ENCODE assay signal across 21 cellular contexts in genomic region chr4:128455480-128455879, GRCh38.
DNase-seq lines count a peak whose midpoint lies in the region; ATAC-seq, FAIRE-seq and TF ChIP-seq lines count a peak whose summit lies in the region.
"Had no signal": no experiment of that assay in that cellular context is flagged by ENCODE, and none has a peak within 500 bp of the region (broad histone marks: within the 10 kb centered on the region; RNA-seq: fewer than 3 reads in every experiment).

No MANE protein-coding gene starts in this region.

- H3K27ac ChIP-seq in astrocyte (ENCODE audit: low read depth, low read length) (peak overlapping the region; percentile 86), mesenchymal stem cell (ENCODE audit: low read length, poor library complexity, severe bottlenecking) (peak overlapping the region; percentile 94)
- H3K27ac ChIP-seq: 22Rv1, BLaER1 had no signal

- peak overlapping the region in 1 of 2 experiments; percentile 26 for H3K4ac ChIP-seq in mesenchymal stem cell (ENCODE audit: low read depth in 1 of 2, low read length in 2 of 2)

- H3K9ac ChIP-seq in astrocyte (ENCODE audit: low read length) (peak overlapping the region; percentile 73), mesenchymal stem cell (ENCODE audit: low read length) (peak overlapping the region; percentile 76)
- H3K9ac ChIP-seq: BLaER1 had no signal

- H3K79me2 ChIP-seq in astrocyte (ENCODE audit: insufficient read depth, low read length), result no peaks in the 10 kb centered on the region

- no peak overlapping the region for H2BK120ac ChIP-seq in mesenchymal stem cell (ENCODE audit: low read depth, low read length)

- H3K27me3 ChIP-seq in astrocyte (ENCODE audit: insufficient read depth, low read length) (no peaks in the 10 kb centered on the region), mesenchymal stem cell (ENCODE audit: control insufficient read depth in 1 of 2, insufficient read depth in 1 of 2, low read length in 2 of 2) (no peaks in the 10 kb centered on the region)
- H3K27me3 ChIP-seq: BLaER1 had no signal

- peaks cover 40% of the 10 kb centered on the region for H3K4me1 Mint-ChIP-seq in astrocyte (ENCODE audit: low read depth, unreplicated experiment)

- H3K36me3 ChIP-seq in astrocyte (ENCODE audit: insufficient read depth, low read length) (no peaks in the 10 kb centered on the region), mesenchymal stem cell (ENCODE audit: control insufficient read depth in 1 of 2, insufficient read depth in 2 of 2, low read depth in 1 of 2, low read length in 2 of 2) (no peaks in the 10 kb centered on the region)
- H3K36me3 ChIP-seq: BLaER1, HAP-1 had no signal

- DNase-seq in DMS153 (lab: John Stamatoyannopoulos, UW) (peak; percentile 14), DMS153 treated with DMSO at 0.1 percent for 48 hours (lab: John Stamatoyannopoulos, UW; ENCODE audit: unreplicated experiment) (no peak), astrocyte (ENCODE audit: low read depth) (no peak), mesenchymal stem cell (no peak), left lobe of liver (ENCODE audit: low spot score) (no peak)
- no peak for DNase-seq in stimulated activated naive CD4-positive, alpha-beta T cell treated with Interleukin-2 at 50 U/mL for 16 hours (lab: John Stamatoyannopoulos, UW)
- DNase-seq: CD8-positive, alpha-beta memory T cell; GDM1; KG1; NCI-H1092; NCI-H146; NCI-H2081 treated with DMSO at 0.1 percent for 48 hours; RPMI8226; SIG-M5 had no signal

- H3K4me2 ChIP-seq in astrocyte (ENCODE audit: low read length) (peak overlapping the region; percentile 84), mesenchymal stem cell (ENCODE audit: low read length, poor library complexity, severe bottlenecking) (no peak overlapping the region)

- H3K9me3 ChIP-seq in astrocyte (ENCODE audit: insufficient read depth, low read depth, low read length), result no peaks in the 10 kb centered on the region
- no peaks in the 10 kb centered on the region for H3K9me3 ChIP-seq in mesenchymal stem cell (ENCODE audit: control insufficient read depth, low read length)
- H3K9me3 ChIP-seq: BLaER1, HAP-1 had no signal

- no peak overlapping the region for H2AFZ ChIP-seq in astrocyte (ENCODE audit: low read depth, low read length)
- no peak overlapping the region for H2AFZ ChIP-seq in mesenchymal stem cell (ENCODE audit: low read depth, low read length)

- H4K91ac ChIP-seq in mesenchymal stem cell (ENCODE audit: low read length), result peak overlapping the region; percentile 81

- H2AK5ac ChIP-seq in mesenchymal stem cell (ENCODE audit: low read length, severe bottlenecking), result peak overlapping the region; percentile 94

- no peaks in the 10 kb centered on the region for H3K27me3 Mint-ChIP-seq in astrocyte (ENCODE audit: low read depth, unreplicated experiment)

- TF ChIP-seq CTCF in astrocyte (IDR thresholded peaks at IDR 0.05; ENCODE audit: insufficient read depth, low read depth, low read length), result no peak

- peak overlapping the region; percentile 68 to 97 for H3K18ac ChIP-seq in mesenchymal stem cell (ENCODE audit: low read depth in 1 of 2, low read length in 2 of 2)

- H4K20me1 ChIP-seq in astrocyte (ENCODE audit: insufficient read depth, low read length), result no peaks in the 10 kb centered on the region
- H4K20me1 ChIP-seq: BLaER1 had no signal

- H3K79me1 ChIP-seq in mesenchymal stem cell (replicated peaks; ENCODE audit: low read length, poor library complexity, severe bottlenecking), result peaks cover 6% of the 10 kb centered on the region

- no peak for ATAC-seq in left lobe of liver
- ATAC-seq in GM19324 (IDR thresholded peaks at IDR 0.05; ENCODE audit: low FRiP score, unreplicated experiment), result no peak
- ATAC-seq in HG03159 (IDR thresholded peaks at IDR 0.05; ENCODE audit: unreplicated experiment), result no peak

- H2BK15ac ChIP-seq in mesenchymal stem cell (ENCODE audit: low read depth, poor library complexity, severe bottlenecking), result no peak overlapping the region

- peak overlapping the region; percentile 89 for H3K27ac Mint-ChIP-seq in astrocyte (ENCODE audit: unreplicated experiment)
- H3K27ac Mint-ChIP-seq: CD8-positive, alpha-beta memory T cell had no signal

- 83% methylated on average over 1 of the region's 1 CpG for WGBS in mesenchymal stem cell

- H3K23ac ChIP-seq in mesenchymal stem cell (ENCODE audit: low read length in 2 of 2), result no peak overlapping the region

- no peaks in the 10 kb centered on the region for H3K9me3 Mint-ChIP-seq in astrocyte (ENCODE audit: unreplicated experiment)
- H3K9me3 Mint-ChIP-seq: CD8-positive, alpha-beta memory T cell had no signal

- H3K4me3 ChIP-seq in astrocyte (ENCODE audit: insufficient read depth, low read depth, low read length) (no peak overlapping the region), mesenchymal stem cell (ENCODE audit: insufficient read depth in 1 of 2, low read depth in 1 of 2, low read length in 2 of 2) (no peak overlapping the region)
- H3K4me3 ChIP-seq: BLaER1, HAP-1 had no signal

- peaks cover 4% of the 10 kb centered on the region for H3K36me3 Mint-ChIP-seq in astrocyte (ENCODE audit: low read depth, unreplicated experiment)
- H3K36me3 Mint-ChIP-seq: CD8-positive, alpha-beta memory T cell had no signal

- peak overlapping the region in 1 of 2 experiments; percentile 94 for H3K14ac ChIP-seq in mesenchymal stem cell (ENCODE audit: low read length in 2 of 2)

- H3K4me3 Mint-ChIP-seq in astrocyte (ENCODE audit: unreplicated experiment), result no peak overlapping the region
- H3K4me3 Mint-ChIP-seq: CD8-positive, alpha-beta memory T cell had no signal

- no peak for FAIRE-seq in astrocyte (lab: Jason Lieb, UNC)
- FAIRE-seq: GM12891, GM18507 had no signal

- H2BK12ac ChIP-seq in mesenchymal stem cell (ENCODE audit: low read length in 2 of 2), result peak overlapping the region; percentile 84 to 99

- H2BK5ac ChIP-seq in mesenchymal stem cell (ENCODE audit: low read depth, low read length, poor library complexity, severe bottlenecking), result no peak overlapping the region

- H3K4me1 ChIP-seq in astrocyte (ENCODE audit: insufficient read depth, low read length) (peaks cover 17% of the 10 kb centered on the region), mesenchymal stem cell (ENCODE audit: control insufficient read depth, insufficient read depth, low read depth, low read length) (peaks cover 14% of the 10 kb centered on the region)

- H4K8ac ChIP-seq in mesenchymal stem cell (ENCODE audit: low read length), result peak overlapping the region; percentile 82
